ENCODE assay signal across 11 cellular contexts in the genomic region with DNA sequence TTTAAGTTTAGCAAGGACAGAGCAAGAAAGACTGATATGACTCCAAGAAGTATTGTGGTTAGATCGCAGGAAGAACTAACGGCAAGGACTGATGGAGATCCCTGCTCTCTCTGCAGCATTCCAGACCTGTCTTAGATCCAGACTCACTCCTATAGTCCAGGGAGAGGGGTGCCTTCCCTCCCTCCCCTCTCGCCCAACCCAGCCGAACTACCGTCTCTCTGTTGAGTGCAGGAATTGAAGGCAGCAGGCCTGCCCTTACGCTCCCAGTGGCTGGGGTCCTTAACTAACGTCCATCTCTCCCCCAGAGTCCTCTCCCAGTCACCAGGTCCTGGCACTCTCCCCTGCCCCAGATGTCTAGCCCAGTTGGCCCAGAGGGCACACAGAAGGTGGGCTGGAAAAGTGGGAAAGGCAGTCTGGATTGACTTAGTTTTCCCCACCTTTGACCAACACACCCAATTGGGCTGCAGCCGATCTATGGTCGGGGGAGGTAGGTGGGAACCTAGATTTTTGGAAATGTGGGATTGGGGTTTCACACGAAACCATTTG. TPM values are rescaled to one million over a fixed set of nuclear protein-coding genes. Genes with fewer than 3 reads are reported as not detected.
A peak's percentile ranks its signal among the peaks of the same experiment; 100 is the strongest.
DNase-seq lines count a peak whose midpoint lies in the region; ATAC-seq and TF ChIP-seq lines count a peak whose summit lies in the region.
"Had no signal": no experiment of that assay in that cellular context is flagged by ENCODE, and none has a peak within 500 bp of the region (broad histone marks: within the 10 kb centered on the region; RNA-seq: fewer than 3 reads in every experiment).

No MANE protein-coding gene starts in this region.

- DNase-seq in cardiac muscle cell (ENCODE audit: low read depth in 1 of 2, low spot score in 1 of 2) (no peak), right cardiac atrium (no peak), breast epithelium (ENCODE audit: low spot score in 2 of 2) (no peak), mesendoderm (peak; percentile 49), vagina (ENCODE audit: extremely low spot score in 2 of 2) (no peak), glomerular visceral epithelial cell (ENCODE audit: extremely low spot score) (no peak)
- DNase-seq: NCI-H748 treated with DMSO at 0.1 percent for 48 hours had no signal

- no peak overlapping the region for H2BK120ac ChIP-seq in mesendoderm (ENCODE audit: low read depth, low read length)

- H2BK5ac ChIP-seq in mesendoderm (ENCODE audit: low read length), result no peak overlapping the region

- TF ChIP-seq CTCF in cardiac muscle cell (IDR thresholded peaks at IDR 0.05; ENCODE audit: low read depth, low read length), result no peak
- TF ChIP-seq CTCF in breast epithelium (IDR thresholded peaks at IDR 0.05), result no peak
- TF ChIP-seq CTCF in vagina (IDR thresholded peaks at IDR 0.05), result no peak

- H3K9me3 ChIP-seq in cardiac muscle cell (ENCODE audit: low read depth) (no peaks in the 10 kb centered on the region), right cardiac atrium (ENCODE audit: control insufficient read depth, low read length) (no peaks in the 10 kb centered on the region), breast epithelium (no peaks in the 10 kb centered on the region), vagina (no peaks in the 10 kb centered on the region)

- H3K27ac ChIP-seq in cardiac muscle cell (peak overlapping the region; percentile 80), right cardiac atrium (ENCODE audit: low read length) (no peak overlapping the region), breast epithelium (peak overlapping the region; percentile 92 to 94), mesendoderm (ENCODE audit: low read depth, low read length) (no peak overlapping the region), vagina (peak overlapping the region; percentile 95)

- H2AK5ac ChIP-seq in mesendoderm (ENCODE audit: low read length), result no peak overlapping the region

- ATAC-seq in right cardiac atrium (no peak), GM19452 (IDR thresholded peaks at IDR 0.05; ENCODE audit: unreplicated experiment) (no peak), HG03460 (IDR thresholded peaks at IDR 0.05; ENCODE audit: unreplicated experiment) (no peak)
- ATAC-seq: left lobe of liver had no signal

- H3K9ac ChIP-seq in mesendoderm (ENCODE audit: low read length), result peak overlapping the region; percentile 60

- H3K79me2 ChIP-seq in mesendoderm (ENCODE audit: control insufficient read depth, insufficient read depth, low read length), result peaks cover 3% of the 10 kb centered on the region

- 57% methylated on average over 10 of the region's 10 CpGs for WGBS in right cardiac atrium
- no CpG with 5 or more reads among the region's 10 CpGs for WGBS in mesendoderm (ENCODE audit: extremely low coverage, insufficient coverage, low lambda C conversion rate)

- H4K5ac ChIP-seq in mesendoderm (ENCODE audit: low read length), result no peak overlapping the region

- peaks cover 2% of the 10 kb centered on the region for H3K79me1 ChIP-seq in mesendoderm (ENCODE audit: low read length)

- H3K27me3 ChIP-seq in cardiac muscle cell (no peaks in the 10 kb centered on the region), right cardiac atrium (ENCODE audit: control insufficient read depth, insufficient read depth) (no peaks in the 10 kb centered on the region), breast epithelium (no peaks in the 10 kb centered on the region), mesendoderm (ENCODE audit: insufficient read depth, low read length, poor library complexity) (no peaks in the 10 kb centered on the region), vagina (no peaks in the 10 kb centered on the region)

- H3K4me3 ChIP-seq in cardiac muscle cell, result peak overlapping the region; percentile 77
- H3K4me3 ChIP-seq in right cardiac atrium (ENCODE audit: low read length), result no peak overlapping the region
- peak overlapping the region; percentile 42 to 72 (median 54) for H3K4me3 ChIP-seq in breast epithelium
- peak overlapping the region; percentile 39 for H3K4me3 ChIP-seq in mesendoderm (ENCODE audit: low read length)
- H3K4me3 ChIP-seq in vagina, result peak overlapping the region; percentile 51 to 60

- H3K18ac ChIP-seq in mesendoderm (ENCODE audit: low read length), result peak overlapping the region; percentile 31

- H3K4ac ChIP-seq in mesendoderm (ENCODE audit: low read depth, low read length), result no peak overlapping the region

- H4K8ac ChIP-seq in mesendoderm (ENCODE audit: low read depth, low read length), result no peak overlapping the region

- H3K4me1 ChIP-seq in cardiac muscle cell (ENCODE audit: low read depth) (peaks cover 35% of the 10 kb centered on the region), right cardiac atrium (ENCODE audit: control insufficient read depth, insufficient read depth, low read length) (peaks cover 4% of the 10 kb centered on the region), breast epithelium (peaks cover 32 to 43% of the 10 kb centered on the region in 2 donors), mesendoderm (ENCODE audit: control insufficient read depth, low read depth, low read length) (peaks cover 31% of the 10 kb centered on the region), vagina (peaks cover 65% of the 10 kb centered on the region)

- H3K4me2 ChIP-seq in mesendoderm (ENCODE audit: low read length), result peak overlapping the region; percentile 90

- no peak overlapping the region for H3K23ac ChIP-seq in mesendoderm (ENCODE audit: low read length)

- H3K56ac ChIP-seq in mesendoderm (ENCODE audit: low read length), result peak overlapping the region; percentile 90

- intact Hi-C loops in right cardiac atrium (cut with DNase I) (no loop called here), breast epithelium (cut with DNase I; ENCODE audit: low total_unique reads) (no loop called here), vagina (cut with DNase I) (loop anchor here (2.0 kb wide), 1 partner anchor 23 kb away; no protein-coding TSS in a partner anchor)

- peaks cover 15% of the 10 kb centered on the region for H3K36me3 ChIP-seq in cardiac muscle cell
- no peaks in the 10 kb centered on the region for H3K36me3 ChIP-seq in breast epithelium
- peaks cover 3% of the 10 kb centered on the region for H3K36me3 ChIP-seq in mesendoderm (ENCODE audit: control insufficient read depth, insufficient read depth, low read length)
- H3K36me3 ChIP-seq in vagina, result no peaks in the 10 kb centered on the region

- TF ChIP-seq POLR2A in breast epithelium (IDR thresholded peaks at IDR 0.05) (no peak), vagina (IDR thresholded peaks at IDR 0.05) (no peak)

- H2BK15ac ChIP-seq in mesendoderm (replicated peaks; ENCODE audit: low read depth), result no peak overlapping the region

RNA-seq across cellular contexts. Expression of a gene that starts 1.1 kb away (rescaled TPM):
- total RNA-seq in cardiac muscle cell (556 and 900 TPM in 2 replicates), right cardiac atrium (1 to 10 TPM in 1 of 4 donors, under 1 TPM in 3; 0.71 to 1.6 (median 0.75) TPM), breast epithelium (10 to 100 TPM in 2 of 3 donors, 1 to 10 TPM in 1; 4.2 to 61.6 (median 28.2) TPM), vagina (97.7 TPM)
- polyA plus RNA-seq in cardiac muscle cell (824 and 1,249 TPM in 2 replicates), right cardiac atrium (1.3 TPM)
- polyA plus RNA-seq in mesendoderm (2013, experiment 1 of 2), result 52.0 TPM
- polyA plus RNA-seq in mesendoderm (2013, experiment 2 of 2), result 49.6 TPM

RNA-seq across cellular contexts. Expression of a gene that starts 24.0 kb away (rescaled TPM):
- total RNA-seq in cardiac muscle cell (22.8 and 25.4 TPM in 2 replicates), right cardiac atrium (10 to 100 TPM; 14.4 to 19.7 (median 17.3) TPM), breast epithelium (10 to 100 TPM; 15.5 to 41.3 (median 30.2) TPM), vagina (17.7 TPM)
- polyA plus RNA-seq in cardiac muscle cell (19.5 and 20.9 TPM in 2 replicates), right cardiac atrium (18.8 TPM)
- 12.0 TPM for polyA plus RNA-seq in mesendoderm (2013, experiment 1 of 2)
- 11.6 TPM for polyA plus RNA-seq in mesendoderm (2013, experiment 2 of 2)

RNA-seq across cellular contexts. Expression of a gene that starts 24.3 kb away (rescaled TPM):
- 22.6 and 27.3 TPM in 2 replicates for total RNA-seq in cardiac muscle cell
- polyA plus RNA-seq in cardiac muscle cell, result 25.1 and 31.3 TPM in 2 replicates
- total RNA-seq in right cardiac atrium, result 10 to 100 TPM; 13.0 to 23.0 (median 13.9) TPM
- 9.2 TPM for polyA plus RNA-seq in right cardiac atrium
- 10 to 100 TPM; 13.6 to 25.2 (median 21.0) TPM for total RNA-seq in breast epithelium
- 75.9 TPM for polyA plus RNA-seq in mesendoderm (2013, experiment 1 of 2)
- polyA plus RNA-seq in mesendoderm (2013, experiment 2 of 2), result 76.2 TPM
- total RNA-seq in vagina, result 12.8 TPM

RNA-seq across cellular contexts. Expression of a gene that starts 27.0 kb away (rescaled TPM):
- total RNA-seq in cardiac muscle cell (302 and 391 TPM in 2 replicates), right cardiac atrium (100 to 1,000 TPM; 146 to 282 (median 170) TPM), breast epithelium (10 to 100 TPM in 2 of 3 donors, 1 to 10 TPM in 1; 9.9 to 28.5 (median 14.9) TPM), vagina (16.0 TPM)
- polyA plus RNA-seq in cardiac muscle cell (86.5 and 89.3 TPM in 2 replicates), right cardiac atrium (257 TPM)
- polyA plus RNA-seq in mesendoderm (2013, experiment 1 of 2), result 77.7 TPM
- polyA plus RNA-seq in mesendoderm (2013, experiment 2 of 2), result 79.9 TPM
- polyA plus RNA-seq: CD14-positive monocyte had no signal

RNA-seq across cellular contexts. Expression of a gene that starts 36.6 kb away (rescaled TPM):
- total RNA-seq in cardiac muscle cell (34.9 and 54.1 TPM in 2 replicates), right cardiac atrium (10 to 100 TPM; 63.4 to 88.5 (median 74.9) TPM), breast epithelium (10 to 100 TPM; 36.6 to 63.9 (median 63.8) TPM), vagina (40.0 TPM)
- polyA plus RNA-seq in cardiac muscle cell (70.7 and 77.7 TPM in 2 replicates), right cardiac atrium (145 TPM)
- 30.0 TPM for polyA plus RNA-seq in mesendoderm (2013, experiment 1 of 2)
- 29.4 TPM for polyA plus RNA-seq in mesendoderm (2013, experiment 2 of 2)

Comparison
In these comparisons a context has a peak if more than half of its experiments do, and no peak if none do; other contexts are left out.
1. H3K27ac ChIP-seq: peak in cardiac muscle cell (single experiment), breast epithelium (2 of 2) and vagina (single experiment); none in right cardiac atrium (single experiment) and mesendoderm (single experiment).